Comparison of ENCODE assay signal across 8 cellular contexts in genomic region chr10:94361161-94361794, GRCh38. TPM values are rescaled to one million over a fixed set of nuclear protein-coding genes. Genes with fewer than 3 reads are reported as not detected.
A peak's percentile ranks its signal among the peaks of the same experiment; 100 is the strongest.
DNase-seq lines count a peak whose midpoint lies in the region; ATAC-seq and TF ChIP-seq lines count a peak whose summit lies in the region.

No MANE protein-coding gene starts in this region.

- H3K4me1 Mint-ChIP-seq in activated naive CD4-positive, alpha-beta T cell treated with anti-CD3 and anti-CD28 coated beads, Interleukin-2, amount 50 U/mL, for 24 hours = peaks cover 60% of the 10 kb centered on the region

- TF ChIP-seq CTCF in BE2C (IDR thresholded peaks at IDR 0.05; ENCODE audit: low read depth, low read length) = no peak

- no peaks in the 10 kb centered on the region for H3K9me3 Mint-ChIP-seq in activated naive CD4-positive, alpha-beta T cell treated with anti-CD3 and anti-CD28 coated beads, Interleukin-2, amount 50 U/mL, for 24 hours

- peak overlapping the region; percentile 98 for H3K4me3 Mint-ChIP-seq in activated naive CD4-positive, alpha-beta T cell treated with anti-CD3 and anti-CD28 coated beads, Interleukin-2, amount 50 U/mL, for 24 hours

- H3K36me3 Mint-ChIP-seq in activated naive CD4-positive, alpha-beta T cell treated with anti-CD3 and anti-CD28 coated beads, Interleukin-2, amount 50 U/mL, for 24 hours = peaks cover 31% of the 10 kb centered on the region

- peak overlapping the region; percentile 43 for H3K27ac Mint-ChIP-seq in activated naive CD4-positive, alpha-beta T cell treated with anti-CD3 and anti-CD28 coated beads, Interleukin-2, amount 50 U/mL, for 24 hours

- DNase-seq in BE2C = peak; percentile 14
- peak; percentile 21 for DNase-seq in HT1080 (ENCODE audit: low read depth)
- DNase-seq in kidney tubule cell (ENCODE audit: low spot score) = peak; percentile 48
- DNase-seq in HPDE6-E6E7 (ENCODE audit: extremely low spot score) = no peak
- DNase-seq in SK-N-DZ (ENCODE audit: low spot score) = no peak
- DNase-seq in NCI-H2171 treated with DMSO at 0.1 percent for 48 hours (lab: John Stamatoyannopoulos, UW) = no peak

- H3K4me1 ChIP-seq in BE2C = no peaks in the 10 kb centered on the region

- no peaks in the 10 kb centered on the region; the same call in 1 of the 2 replicates for H3K9me3 ChIP-seq in BE2C

- H3K36me3 ChIP-seq in BE2C = peaks cover 29% of the 10 kb centered on the region

- H3K27me3 Mint-ChIP-seq in activated naive CD4-positive, alpha-beta T cell treated with anti-CD3 and anti-CD28 coated beads, Interleukin-2, amount 50 U/mL, for 24 hours = no peaks in the 10 kb centered on the region

- no peak for ATAC-seq in GM21825 (IDR thresholded peaks at IDR 0.05; ENCODE audit: unreplicated experiment)

- no peaks in the 10 kb centered on the region for H3K27me3 ChIP-seq in BE2C

- peak overlapping the region; percentile 97 for H3K4me3 ChIP-seq in BE2C (ENCODE audit: low read depth, low read length)

RNA-seq across cellular contexts. Expression of gene NOC3L, which starts 1.5 kb away (rescaled TPM):
- 19.1 TPM for polyA plus RNA-seq in BE2C (2012; ENCODE audit: insufficient read depth, insufficient read length, low read depth)
- total RNA-seq in HT1080 (2014; rRNA removed; shearing (Covaris generic)) = 46.9 and 49.1 TPM in 2 replicates
- 33.9 and 42.0 TPM in 2 replicates for polyA plus RNA-seq in HT1080 (2015; cell fraction: cytosol; rRNA removed)
- 89.0 and 105 TPM in 2 replicates for polyA plus RNA-seq in HT1080 (2015; cell fraction: nucleus; rRNA removed)
- 27.8 and 35.5 TPM in 2 replicates for polyA plus RNA-seq in SK-N-DZ (2014; cell fraction: cytosol; rRNA removed)
- 47.4 and 50.0 TPM in 2 replicates for polyA plus RNA-seq in SK-N-DZ (2014; cell fraction: nucleus; rRNA removed)

RNA-seq across cellular contexts. Expression of gene TBC1D12, which starts 41.1 kb away (rescaled TPM):
- polyA plus RNA-seq in BE2C (2012; ENCODE audit: insufficient read depth, insufficient read length, low read depth) = 3.9 TPM
- 4.6 and 4.8 TPM in 2 replicates for total RNA-seq in HT1080 (2014; rRNA removed; shearing (Covaris generic))
- polyA plus RNA-seq in HT1080 (2015; cell fraction: cytosol; rRNA removed) = 4.4 and 5.0 TPM in 2 replicates
- 6.7 and 8.6 TPM in 2 replicates for polyA plus RNA-seq in HT1080 (2015; cell fraction: nucleus; rRNA removed)
- polyA plus RNA-seq in SK-N-DZ (2014; cell fraction: cytosol; rRNA removed) = 6.5 and 11.9 TPM in 2 replicates
- polyA plus RNA-seq in SK-N-DZ (2014; cell fraction: nucleus; rRNA removed) = 6.7 and 7.5 TPM in 2 replicates

Comparison
In these comparisons a context has a peak if more than half of its experiments do, and no peak if none do; other contexts are left out.
1. DNase-seq: peak in BE2C (single experiment), HT1080 (single experiment) and kidney tubule cell (single experiment); none in HPDE6-E6E7 (single experiment), SK-N-DZ (single experiment) and NCI-H2171 treated with DMSO at 0.1 percent for 48 hours (single experiment).